Comparison of ENCODE assay signal across 8 cellular contexts in genomic region chr3:4978966-4979400, GRCh38. TPM values are rescaled to one million over a fixed set of nuclear protein-coding genes. Genes with fewer than 3 reads are reported as not detected.
DNase-seq lines count a peak whose midpoint lies in the region; ATAC-seq and TF ChIP-seq lines count a peak whose summit lies in the region.

No MANE protein-coding gene starts in this region.

- no peaks in the 10 kb centered on the region for H3K9me3 ChIP-seq in duodenal mucosa (ENCODE audit: control insufficient read depth in 1 of 2, low read length in 2 of 2)
- H3K9me3 ChIP-seq in lung (ENCODE audit: control insufficient read depth in 2 of 2, insufficient read depth in 1 of 2, low read length in 1 of 2) = no peaks in the 10 kb centered on the region

- H3K9ac ChIP-seq in duodenal mucosa (ENCODE audit: low read depth in 1 of 2, low read length in 2 of 2) = peak overlapping the region; percentile 92 to 100

- no peaks in the 10 kb centered on the region for H3K27me3 ChIP-seq in duodenal mucosa (ENCODE audit: control insufficient read depth in 1 of 2, insufficient read depth in 2 of 2, low read length in 2 of 2)
- no peaks in the 10 kb centered on the region for H3K27me3 ChIP-seq in lung (ENCODE audit: control insufficient read depth, insufficient read depth)

- peaks cover 23 to 25% of the 10 kb centered on the region in 2 donors for H3K36me3 ChIP-seq in duodenal mucosa (ENCODE audit: control insufficient read depth in 1 of 2, insufficient read depth in 2 of 2, low read length in 2 of 2)
- H3K36me3 ChIP-seq in lung (ENCODE audit: control insufficient read depth in 2 of 2, insufficient read depth in 2 of 2, low read length in 2 of 2) = peaks cover 0 to 12% of the 10 kb centered on the region in 2 donors

- H3K27ac ChIP-seq in duodenal mucosa (ENCODE audit: low read depth, low read length) = peak overlapping the region; percentile 99
- peak overlapping the region; percentile 99 to 100 for H3K27ac ChIP-seq in lung (ENCODE audit: low read depth in 1 of 2, low read length in 1 of 2)

- peaks cover 41% of the 10 kb centered on the region in 2 donors for H3K4me1 ChIP-seq in duodenal mucosa (ENCODE audit: control insufficient read depth in 1 of 2, insufficient read depth in 2 of 2, low read length in 2 of 2)
- H3K4me1 ChIP-seq in lung (ENCODE audit: control insufficient read depth in 2 of 2, insufficient read depth in 2 of 2, low read length in 2 of 2) = peaks cover 0 to 4% of the 10 kb centered on the region in 2 donors

- H3K4me3 ChIP-seq in duodenal mucosa (ENCODE audit: low read depth in 1 of 2, low read length in 2 of 2) = peak overlapping the region; percentile 79 to 85
- no peak overlapping the region for H3K4me3 ChIP-seq in lung

- DNase-seq in AG09319 (ENCODE audit: extremely low read depth, low read depth) (peak; percentile 95), NCI-H69 (lab: John Stamatoyannopoulos, UW) (peak; percentile 95), lung (ENCODE audit: low spot score) (peak; percentile 96)
- DNase-seq in activated CD4-positive, alpha-beta T cell treated with anti-CD3 and anti-CD28 coated beads, Interleukin-2, amount 50 U/mL, for 4 hours = peak; percentile 90 to 93
- peak; percentile 87 to 97 (median 95) for DNase-seq in stimulated activated CD4-positive, alpha-beta T cell treated with anti-CD3 and anti-CD28 coated beads, TNF-alpha, amount 100 ng/mL, for 48 hours (ENCODE audit: low read depth in 3 of 3)

- no peak for TF ChIP-seq CTCF in AG09319 (IDR thresholded peaks at IDR 0.05; ENCODE audit: low read depth, low read length)
- TF ChIP-seq CTCF in lung (IDR thresholded peaks at IDR 0.05; ENCODE audit: control extremely low read depth, extremely low read depth) = no peak

- 0 to 1% methylated on average over 20 to 27 of the region's 27 CpGs for WGBS in lung, 2 donors

- ATAC-seq in GM18873 (IDR thresholded peaks at IDR 0.05; ENCODE audit: low FRiP score, unreplicated experiment) (peak; percentile 37), HG03139 (IDR thresholded peaks at IDR 0.05; ENCODE audit: unreplicated experiment) (peak; percentile 37), lung (ENCODE audit: insufficient read depth, low FRiP score) (peak; percentile 56)

RNA-seq across cellular contexts. Expression of gene BHLHE40, which starts 0.3 kb away (rescaled TPM):
- 100 to 1,000 TPM in 1 of 2 donors, 10 to 100 TPM in 1; 84.4 to 204 TPM for total RNA-seq in lung
- 10 to 100 TPM; 28.5 to 92.5 TPM for polyA plus RNA-seq in lung
